Comparison of ENCODE assay signal across 8 cellular contexts in genomic region chr5:126600631-126601511, GRCh38. TPM values are rescaled to one million over a fixed set of nuclear protein-coding genes. Genes with fewer than 3 reads are reported as not detected.
A peak's percentile ranks its signal among the peaks of the same experiment; 100 is the strongest.
DNase-seq lines count a peak whose midpoint lies in the region; ATAC-seq, FAIRE-seq and TF ChIP-seq lines count a peak whose summit lies in the region.

A gene with protein sequence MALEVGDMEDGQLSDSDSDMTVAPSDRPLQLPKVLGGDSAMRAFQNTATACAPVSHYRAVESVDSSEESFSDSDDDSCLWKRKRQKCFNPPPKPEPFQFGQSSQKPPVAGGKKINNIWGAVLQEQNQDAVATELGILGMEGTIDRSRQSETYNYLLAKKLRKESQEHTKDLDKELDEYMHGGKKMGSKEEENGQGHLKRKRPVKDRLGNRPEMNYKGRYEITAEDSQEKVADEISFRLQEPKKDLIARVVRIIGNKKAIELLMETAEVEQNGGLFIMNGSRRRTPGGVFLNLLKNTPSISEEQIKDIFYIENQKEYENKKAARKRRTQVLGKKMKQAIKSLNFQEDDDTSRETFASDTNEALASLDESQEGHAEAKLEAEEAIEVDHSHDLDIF (plus strand): TSS chr5:126600947. CDS start chr5:126600963, 16 bp downstream.

- H3K36me3 ChIP-seq in Panc1 (ENCODE audit: control insufficient read depth, insufficient read depth, low read length) (no peaks in the 10 kb centered on the region), fibroblast of lung (ENCODE audit: control insufficient read depth, insufficient read depth, low read length) (no peaks in the 10 kb centered on the region)

- POLR2A ChIA-PET in Panc1 (lab: Charles Lee): no interaction called here

- peak within 1 kb of the TSS; percentile 54 to 100 for H3K4me3 ChIP-seq in Panc1 (ENCODE audit: low read depth in 2 of 2, low read length in 2 of 2)
- H3K4me3 ChIP-seq in fibroblast of lung (replicated peaks in 1 of 4; ENCODE audit: control extremely low read depth in 1 of 4, insufficient read depth in 1 of 4, low read depth in 3 of 4, low read length in 4 of 4): peak within 1 kb of the TSS; percentile 76 to 96 (median 94)

- no peaks in the 10 kb centered on the region for H4K20me1 ChIP-seq in fibroblast of lung (ENCODE audit: control insufficient read depth, extremely low read depth, insufficient read depth, low read length)

- in situ Hi-C loops in Panc1 (cut with HindIII; ENCODE audit: low pct_unique_long_range_greater_than_20kb, low sequenced_read_pairs): no loop called here

- H3K9me3 ChIP-seq in Panc1 (ENCODE audit: control insufficient read depth, insufficient read depth, low read depth, low read length) (no peaks in the 10 kb centered on the region), fibroblast of lung (ENCODE audit: control insufficient read depth, insufficient read depth, low read depth, low read length) (no peaks in the 10 kb centered on the region)

- H3K27me3 Mint-ChIP-seq in natural killer cell (ENCODE audit: low read depth in 2 of 2): peaks cover 0 to 8% of the 10 kb centered on the region in 2 donors

- intact Hi-C loops in Panc1 (cut with micrococcal nuclease; ENCODE audit: unreplicated experiment): no loop called here
- intact Hi-C loops in natural killer cell (cut with micrococcal nuclease): loop anchor here (1.0 to 5.0 kb wide), 5 partner anchors 150 to 264 kb away; no protein-coding TSS in a partner anchor

- CTCF ChIA-PET in Panc1 (lab: Charles Lee): interaction anchor here (0.7 to 0.9 kb wide), 2 partner anchors 34 to 58 kb away, joined by 4 read pairs; no protein-coding TSS in a partner anchor

- BruUV-seq in Panc1 (replicated peaks; lab: Mats Ljungman, UMichigan): TSS peak; percentile 80

- H3K36me3 Mint-ChIP-seq in natural killer cell: no peaks in the 10 kb centered on the region

- peak within 1 kb of the TSS; percentile 64 to 76 for H3K27ac Mint-ChIP-seq in natural killer cell

- H3K4me1 ChIP-seq in Panc1 (ENCODE audit: control insufficient read depth, insufficient read depth, low read length) (peaks cover 5% of the 10 kb centered on the region; the same call in 1 of the 2 replicates), fibroblast of lung (ENCODE audit: control insufficient read depth, extremely low read depth, insufficient read depth, low read length) (peaks cover 2% of the 10 kb centered on the region)

- H3K27me3 ChIP-seq in Panc1 (ENCODE audit: control insufficient read depth, insufficient read depth, low read length): no peaks in the 10 kb centered on the region
- H3K27me3 ChIP-seq in fibroblast of lung (ENCODE audit: control insufficient read depth, insufficient read depth, low read length): no peaks in the 10 kb centered on the region

- DNase-seq in DMS 273 treated with DMSO at 0.1 percent for 48 hours (lab: John Stamatoyannopoulos, UW) (peak; percentile 61), HTR-8/SVneo (ENCODE audit: insufficient read length, low spot score) (peak; percentile 83), Panc1 (ENCODE audit: low read depth, low spot score) (peak; percentile 36), activated T-helper 1 cell treated with Interleukin-2 at 50 U/mL for 16 hours (ENCODE audit: low read depth) (peak; percentile 64), fibroblast of lung (ENCODE audit: low read depth in 2 of 2) (peak; percentile 76 to 78), natural killer cell (peak; percentile 75)
- peak; percentile 85 for DNase-seq in stimulated activated naive CD8-positive, alpha-beta T cell treated with anti-CD3 and anti-CD28 coated beads, Interleukin-15, Interleukin-2, amounts not matched to agents 100 U/mL and 50 U/mL, for 24 hours

- FAIRE-seq in HTR-8/SVneo (lab: Jason Lieb, UNC): peak; percentile 80

- H3K4me2 ChIP-seq in fibroblast of lung (ENCODE audit: extremely low read depth, insufficient read depth, low read length): peak within 1 kb of the TSS; percentile 83

- H3K9ac ChIP-seq in fibroblast of lung (ENCODE audit: insufficient read depth, low read length): peak within 1 kb of the TSS; percentile 89

- ATAC-seq in GM21367 (IDR thresholded peaks at IDR 0.05; ENCODE audit: unreplicated experiment): peak; percentile 95
- peak; percentile 99 for ATAC-seq in Panc1
- peak; percentile 92 to 97 (median 93) for ATAC-seq in natural killer cell
- peak; percentile 96 for ATAC-seq in stimulated activated naive CD8-positive, alpha-beta T cell treated with anti-CD3 and anti-CD28 coated beads, Interleukin-15, Interleukin-2, amounts not matched to agents 100 U/mL and 50 U/mL, for 24 hours

- H3K4me3 Mint-ChIP-seq in natural killer cell: peak within 1 kb of the TSS; percentile 82

- peaks cover 44% of the 10 kb centered on the region for H3K79me2 ChIP-seq in fibroblast of lung (ENCODE audit: control insufficient read depth, insufficient read depth, low read length)

- no peaks in the 10 kb centered on the region for H3K9me3 Mint-ChIP-seq in natural killer cell

- peak within 1 kb of the TSS; percentile 99 for H2AFZ ChIP-seq in fibroblast of lung (ENCODE audit: low read length)

- peaks cover 12 to 19% of the 10 kb centered on the region in 2 donors for H3K4me1 Mint-ChIP-seq in natural killer cell

- peak; percentile 97 for TF ChIP-seq CTCF in Panc1 (IDR thresholded peaks at IDR 0.05)
- TF ChIP-seq CTCF in fibroblast of lung (conservative IDR thresholded peaks at IDR 0.05 in 1 of 2, IDR thresholded peaks at IDR 0.05 in 1 of 2; ENCODE audit: low read depth in 1 of 2, low read length in 2 of 2): peak; percentile 49 to 59
- TF ChIP-seq CTCF in natural killer cell (IDR thresholded peaks at IDR 0.05): peak; percentile 71

- H3K27ac ChIP-seq in Panc1 (ENCODE audit: low read length): peak within 1 kb of the TSS; percentile 84
- H3K27ac ChIP-seq in fibroblast of lung (ENCODE audit: insufficient read depth, low read length): peak within 1 kb of the TSS; percentile 91

RNA-seq across cellular contexts. Expression of the gene that starts here (rescaled TPM):
- 46.2 TPM for total RNA-seq in Panc1 (2021; ENCODE audit: unreplicated experiment)
- polyA plus RNA-seq in Panc1 (2012; ENCODE audit: insufficient read length): 55.5 TPM
- 51.4 and 54.5 TPM in 2 replicates for total RNA-seq in fibroblast of lung
- polyA plus RNA-seq in fibroblast of lung: 103 TPM in 2 replicates
- 54.4 and 60.6 TPM in 2 replicates for polyA plus RNA-seq in fibroblast of lung (2012)
- 13.9 and 25.3 TPM in 2 replicates for polyA minus RNA-seq in fibroblast of lung (ENCODE audit: low replicate concordance)
- 10 to 100 TPM; 39.2 to 43.6 (median 40.0) TPM for total RNA-seq in natural killer cell

Comparison
In these comparisons a context has a peak if more than half of its experiments do, and no peak if none do; other contexts are left out.
1. Peak in every context shown above with its lines: DNase-seq, ATAC-seq, H3K4me3 ChIP-seq and H3K27ac ChIP-seq.